In genomic region chr9:93096131-93096802, GRCh38 we compare ENCODE assay signal across 8 cellular contexts. TPM values are rescaled to one million over a fixed set of nuclear protein-coding genes. Genes with fewer than 3 reads are reported as not detected.
DNase-seq lines count a peak whose midpoint lies in the region; ATAC-seq and TF ChIP-seq lines count a peak whose summit lies in the region.

Gene CARD19, plus strand, starts transcription at chr9:93096217. Its CDS starts 129 bp downstream, at chr9:93096346.

- H3K36me3 ChIP-seq in OCI-LY1 (ENCODE audit: insufficient read depth, low read length) (0 out of 2 replicates have a peak, but pooled peaks cover 4% of the 10 kb centered on the region), heart left ventricle (no peaks in the 10 kb centered on the region)

- H3K9me3 Mint-ChIP-seq in activated naive CD8-positive, alpha-beta T cell treated with anti-CD3 and anti-CD28 coated beads, Interleukin-2, amount 10 ng/mL, durations not matched to agents 7 days and 5 days: peaks cover under 1% of the 10 kb centered on the region

- peak within 1 kb of the TSS; percentile 85 for H3K4me3 ChIP-seq in OCI-LY1 (ENCODE audit: low read depth, low read length, poor library complexity, severe bottlenecking)
- H3K4me3 ChIP-seq in heart left ventricle: peak within 1 kb of the TSS; percentile 51 to 100 (median 94)

- H3K9me3 ChIP-seq in OCI-LY1 (ENCODE audit: low read length) (no peaks in the 10 kb centered on the region), heart left ventricle (peaks cover 0 to 10% (median 0%) of the 10 kb centered on the region in 12 donors)

- no peaks in the 10 kb centered on the region for H3F3A ChIP-seq in OCI-LY1 (ENCODE audit: insufficient read depth, low read length)

- H3K27me3 Mint-ChIP-seq in activated naive CD8-positive, alpha-beta T cell treated with anti-CD3 and anti-CD28 coated beads, Interleukin-2, amount 10 ng/mL, durations not matched to agents 7 days and 5 days: no peaks in the 10 kb centered on the region

- H3K27ac ChIP-seq in OCI-LY1 (ENCODE audit: low read depth, low read length, poor library complexity, severe bottlenecking) (peak within 1 kb of the TSS; percentile 90), heart left ventricle (peak within 1 kb of the TSS; percentile 80 to 98 (median 96))

- DNase-seq in NCI-H146 (lab: John Stamatoyannopoulos, UW) (peak; percentile 49), NCI-H146 treated with DMSO at 0.1 percent for 48 hours (lab: John Stamatoyannopoulos, UW; ENCODE audit: unreplicated experiment) (no peak), heart left ventricle (peak in 4 of 5 donors; percentile 55 to 73 (median 63)), pons (ENCODE audit: low spot score) (peak; percentile 42), inferior parietal cortex (ENCODE audit: extremely low spot score) (no peak)
- DNase-seq in activated naive CD8-positive, alpha-beta T cell treated with anti-CD3 and anti-CD28 coated beads, Interleukin-2, amount 10 ng/mL, durations not matched to agents 7 days and 5 days: no peak

- peaks cover 12% of the 10 kb centered on the region for H3K36me3 Mint-ChIP-seq in activated naive CD8-positive, alpha-beta T cell treated with anti-CD3 and anti-CD28 coated beads, Interleukin-2, amount 10 ng/mL, durations not matched to agents 7 days and 5 days

- no peak for TF ChIP-seq CTCF in OCI-LY1 (IDR thresholded peaks at IDR 0.05; ENCODE audit: low read length)
- peak in 2 of 12 donors; percentile 5 to 23 for TF ChIP-seq CTCF in heart left ventricle (IDR thresholded peaks at IDR 0.05)

- peaks cover 61% of the 10 kb centered on the region for H3K4me1 ChIP-seq in OCI-LY1 (ENCODE audit: insufficient read depth, low read length, severe bottlenecking)
- peaks cover 15 to 67% (median 54%) of the 10 kb centered on the region in 12 donors for H3K4me1 ChIP-seq in heart left ventricle

- intact Hi-C loops in heart left ventricle (cut with DNase I): loop anchor here in 5 of 10 donors (5.0 to 10.0 kb wide), 5 partner anchors 36 to 469 kb away; partner anchors contain the start of genes FAM120A (in 2 of the 5), FAM120AOS (in 2 of the 5) and NINJ1 (in 2 of the 5)

- peak within 1 kb of the TSS; percentile 83 for H3K9ac ChIP-seq in OCI-LY1 (ENCODE audit: low read length)

- H4K20me1 ChIP-seq in OCI-LY1 (ENCODE audit: insufficient read depth, low read length): no peaks in the 10 kb centered on the region

- peak within 1 kb of the TSS; percentile 99 for H3K27ac Mint-ChIP-seq in activated naive CD8-positive, alpha-beta T cell treated with anti-CD3 and anti-CD28 coated beads, Interleukin-2, amount 10 ng/mL, durations not matched to agents 7 days and 5 days

- WGBS in heart left ventricle, 4 donors: 1% methylated on average over 17 to 65 of the region's 65 CpGs

- no peaks in the 10 kb centered on the region for H3K9me2 ChIP-seq in OCI-LY1 (ENCODE audit: low read depth, low read length)

- ATAC-seq in HG02763 (IDR thresholded peaks at IDR 0.05; ENCODE audit: unreplicated experiment) (peak; percentile 9), heart left ventricle (peak in 2 of 4 donors; percentile 8 to 10)
- peak; percentile 8 for ATAC-seq in activated naive CD8-positive, alpha-beta T cell treated with anti-CD3 and anti-CD28 coated beads, Interleukin-2, amount 10 ng/mL, durations not matched to agents 7 days and 5 days (ENCODE audit: low read depth)

- H3K4me1 Mint-ChIP-seq in activated naive CD8-positive, alpha-beta T cell treated with anti-CD3 and anti-CD28 coated beads, Interleukin-2, amount 10 ng/mL, durations not matched to agents 7 days and 5 days: peaks cover 62% of the 10 kb centered on the region

- H3K4me3 Mint-ChIP-seq in activated naive CD8-positive, alpha-beta T cell treated with anti-CD3 and anti-CD28 coated beads, Interleukin-2, amount 10 ng/mL, durations not matched to agents 7 days and 5 days: peak within 1 kb of the TSS; percentile 93

- H2AFZ ChIP-seq in OCI-LY1 (ENCODE audit: low read length): no peak within 1 kb of the TSS

- TF ChIP-seq POLR2A in heart left ventricle (IDR thresholded peaks at IDR 0.05): peak; percentile 94 to 99

- POLR2A ChIA-PET in activated naive CD8-positive, alpha-beta T cell treated with anti-CD3 and anti-CD28 coated beads, Interleukin-2, amount 10 ng/mL, durations not matched to agents 7 days and 5 days (lab: Charles Lee): interaction anchor here (0.6 to 5.7 kb wide), 10 partner anchors 10 to 426 kb away, joined by 3 to 58 read pairs (median 6); partner anchors contain the start of gene IPPK

- no peaks in the 10 kb centered on the region for H3K79me2 ChIP-seq in OCI-LY1 (ENCODE audit: insufficient read depth, low read length)

- H3K27me3 ChIP-seq in OCI-LY1 (ENCODE audit: insufficient read depth, low read length): no peaks in the 10 kb centered on the region
- no peaks in the 10 kb centered on the region for H3K27me3 ChIP-seq in heart left ventricle

- H3K4me2 ChIP-seq in OCI-LY1 (ENCODE audit: low read length): peak within 1 kb of the TSS; percentile 92

RNA-seq across cellular contexts. Expression of gene CARD19, which starts in this region (rescaled TPM):
- 10 to 100 TPM; 68.1 to 68.2 TPM for total RNA-seq in activated naive CD8-positive, alpha-beta T cell treated with anti-CD3 and anti-CD28 coated beads, Interleukin-2, amount 10 ng/mL, durations not matched to agents 7 days and 5 days
- total RNA-seq in heart left ventricle: 10 to 100 TPM; 24.2 to 46.2 (median 27.5) TPM
- 10 to 100 TPM; 38.9 to 42.7 TPM for polyA plus RNA-seq in heart left ventricle

Comparison
In these comparisons a context has a peak if more than half of its experiments do, and no peak if none do; other contexts are left out.
1. DNase-seq: peak in NCI-H146 (single experiment), heart left ventricle (4 of 5) and pons (single experiment); none in NCI-H146 treated with DMSO at 0.1 percent for 48 hours (single experiment), activated naive CD8-positive, alpha-beta T cell treated with anti-CD3 and anti-CD28 coated beads, Interleukin-2, amount 10 ng/mL, durations not matched to agents 7 days and 5 days (single experiment) and inferior parietal cortex (single experiment).